ENCODE assay signal across 8 cellular contexts in genomic region chr11:65420506-65421203, GRCh38. TPM values are rescaled to one million over a fixed set of nuclear protein-coding genes. Genes with fewer than 3 reads are reported as not detected.
DNase-seq lines count a peak whose midpoint lies in the region; ATAC-seq and TF ChIP-seq lines count a peak whose summit lies in the region.

No MANE protein-coding gene starts in this region.

- H3K4me1 Mint-ChIP-seq in CD4-positive, alpha-beta memory T cell: peaks cover 29 to 84% (median 40%) of the 10 kb centered on the region in 4 donors
- H3K4me1 Mint-ChIP-seq in effector memory CD8-positive, alpha-beta T cell (ENCODE audit: low read depth in 2 of 2): peaks cover 73 to 75% of the 10 kb centered on the region in 2 donors

- CTCF ChIA-PET in CD4-positive, alpha-beta memory T cell (lab: Charles Lee; ENCODE audit: partially characterized antibody): interaction anchor here (1.0 to 12.6 kb wide), 9 partner anchors 9 to 101 kb away, joined by 3 to 192 read pairs (median 14); partner anchors contain the start of genes MALAT1 and SLC25A45

- no peaks in the 10 kb centered on the region for H3K27me3 ChIP-seq in CD4-positive, alpha-beta memory T cell (ENCODE audit: insufficient read depth, low read length)

- peaks cover 31 to 40% of the 10 kb centered on the region in 2 donors for H3K36me3 Mint-ChIP-seq in CD4-positive, alpha-beta memory T cell
- H3K36me3 Mint-ChIP-seq in effector memory CD8-positive, alpha-beta T cell (ENCODE audit: insufficient read depth): peaks cover 82% of the 10 kb centered on the region

- intact Hi-C loops in CD4-positive, alpha-beta memory T cell (cut with micrococcal nuclease): loop anchor here (1.0 kb wide), 1 partner anchor 10 kb away; no protein-coding TSS in a partner anchor

- H3K4me3 Mint-ChIP-seq in CD4-positive, alpha-beta memory T cell: peak overlapping the region; percentile 92 to 97 (median 95)
- H3K4me3 Mint-ChIP-seq in effector memory CD8-positive, alpha-beta T cell: peak overlapping the region; percentile 100

- no peak for TF ChIP-seq CTCF in omental fat pad (IDR thresholded peaks at IDR 0.05)

- ATAC-seq in effector memory CD8-positive, alpha-beta T cell (replicated peaks): no peak
- no peak for ATAC-seq in omental fat pad (ENCODE audit: low FRiP score)
- ATAC-seq in esophagus mucosa: no peak

- POLR2A ChIA-PET in CD4-positive, alpha-beta memory T cell (lab: Charles Lee; ENCODE audit: partially characterized antibody): interaction anchor here (0.9 to 22.2 kb wide), 21 partner anchors 6 to 676 kb away, joined by 3 to 3839 read pairs (median 11); partner anchors contain the start of genes EHBP1L1, FAM89B, FRMD8 and MALAT1

- H3K36me3 ChIP-seq in CD4-positive, alpha-beta memory T cell (ENCODE audit: insufficient read depth, low read length): peaks cover 15% of the 10 kb centered on the region

- H3K4me3 ChIP-seq in CD4-positive, alpha-beta memory T cell (ENCODE audit: low read length in 2 of 2): peak overlapping the region; percentile 50 to 95

- H3K9me3 ChIP-seq in CD4-positive, alpha-beta memory T cell (ENCODE audit: control insufficient read depth in 1 of 2, low read length in 2 of 2): no peaks in the 10 kb centered on the region

- H3K4me1 ChIP-seq in CD4-positive, alpha-beta memory T cell (ENCODE audit: insufficient read depth, low read length): peaks cover 56% of the 10 kb centered on the region

- peak in 2 of 5 donors; percentile 25 to 57 for DNase-seq in CD4-positive, alpha-beta memory T cell
- DNase-seq in RPMI8226 (peak; percentile 15), omental fat pad (ENCODE audit: low spot score) (peak; percentile 20), NCI-H2227 treated with DMSO at 0.1 percent for 48 hours (lab: John Stamatoyannopoulos, UW) (no peak), ecto neural progenitor cell (ENCODE audit: low spot score) (no peak), middle frontal gyrus (ENCODE audit: extremely low spot score, low spot score) (no peak)
- no peak for DNase-seq in effector memory CD8-positive, alpha-beta T cell

- H3K27ac ChIP-seq in CD4-positive, alpha-beta memory T cell (ENCODE audit: low read depth, low read length): peak overlapping the region; percentile 98

- H3K9me3 Mint-ChIP-seq in CD4-positive, alpha-beta memory T cell: peaks cover 0 to 10% (median 2%) of the 10 kb centered on the region in 8 donors
- H3K9me3 Mint-ChIP-seq in effector memory CD8-positive, alpha-beta T cell: no peaks in the 10 kb centered on the region

- H3K27ac Mint-ChIP-seq in CD4-positive, alpha-beta memory T cell: peak overlapping the region; percentile 93 to 100 (median 97)
- H3K27ac Mint-ChIP-seq in effector memory CD8-positive, alpha-beta T cell: peak overlapping the region; percentile 99

- peaks cover 0 to 4% of the 10 kb centered on the region in 2 donors for H3K27me3 Mint-ChIP-seq in CD4-positive, alpha-beta memory T cell
- no peaks in the 10 kb centered on the region for H3K27me3 Mint-ChIP-seq in effector memory CD8-positive, alpha-beta T cell

RNA-seq across cellular contexts. Expression of gene NEAT1, which starts 1.9 kb away (rescaled TPM):
- 100 to 1,000 TPM; 685 to 687 TPM for total RNA-seq in CD4-positive, alpha-beta memory T cell
- polyA plus RNA-seq in CD4-positive, alpha-beta memory T cell: 1 to 10 TPM; 2.3 to 4.0 TPM
- 1,000 to 10,000 TPM in 1 of 4 donors, 100 to 1,000 TPM in 3; 447 to 1,169 (median 678) TPM for total RNA-seq in omental fat pad
- total RNA-seq in esophagus mucosa: 389 TPM

RNA-seq across cellular contexts. Expression of gene FRMD8, which starts 34.2 kb away (rescaled TPM):
- total RNA-seq in CD4-positive, alpha-beta memory T cell: 10 to 100 TPM; 69.1 to 71.2 TPM
- polyA plus RNA-seq in CD4-positive, alpha-beta memory T cell: 10 to 100 TPM; 44.1 to 55.6 TPM
- total RNA-seq in omental fat pad: 10 to 100 TPM; 29.2 to 77.9 (median 58.9) TPM
- 37.1 TPM for total RNA-seq in esophagus mucosa

RNA-seq across cellular contexts. Expression of gene SLC25A45, which starts 38.2 kb away (rescaled TPM):
- total RNA-seq in CD4-positive, alpha-beta memory T cell: 10 to 100 TPM; 17.0 to 24.2 TPM
- 10 to 100 TPM in 1 of 2 donors, 1 to 10 TPM in 1; 7.2 to 15.0 TPM for polyA plus RNA-seq in CD4-positive, alpha-beta memory T cell
- 1 to 10 TPM; 4.1 to 9.2 (median 6.0) TPM for total RNA-seq in omental fat pad
- total RNA-seq in esophagus mucosa: 3.4 TPM

Comparison
In these comparisons a context has a peak if more than half of its experiments do, and no peak if none do; other contexts are left out.
1. DNase-seq: peak in RPMI8226 (single experiment) and omental fat pad (single experiment); none in effector memory CD8-positive, alpha-beta T cell (0 of 3), NCI-H2227 treated with DMSO at 0.1 percent for 48 hours (single experiment), ecto neural progenitor cell (single experiment) and middle frontal gyrus (single experiment).